ENCODE assay signal across 28 cellular contexts in genomic region chr12:102444093-102444492, GRCh38. TPM values are rescaled to one million over a fixed set of nuclear protein-coding genes. Genes with fewer than 3 reads are reported as not detected.
"Had no signal": no experiment of that assay in that cellular context is flagged by ENCODE, and none has a peak within 500 bp of the region (broad histone marks: within the 10 kb centered on the region; RNA-seq: fewer than 3 reads in every experiment).

No MANE protein-coding gene starts in this region.

- H3K27me3 ChIP-seq: colonic mucosa, esophagus muscularis mucosa, esophagus squamous epithelium, foreskin keratinocyte, gastrocnemius medialis, gastroesophageal sphincter, heart left ventricle had no signal

- H3K9me3 ChIP-seq: colonic mucosa, esophagus muscularis mucosa, esophagus squamous epithelium, gastrocnemius medialis, gastroesophageal sphincter had no signal

- FAIRE-seq: colon, endometrium, endothelial cell of umbilical vein, frontal cortex had no signal

- H3K4me3 ChIP-seq: colonic mucosa, coronary artery, dorsolateral prefrontal cortex, esophagus muscularis mucosa, esophagus squamous epithelium, gastrocnemius medialis, gastroesophageal sphincter, heart left ventricle, heart right ventricle had no signal

- H3K36me3 ChIP-seq: colonic mucosa, esophagus muscularis mucosa, esophagus squamous epithelium, gastrocnemius medialis, gastroesophageal sphincter, heart left ventricle, heart right ventricle had no signal

- H3K4me1 ChIP-seq: colonic mucosa, esophagus muscularis mucosa, foreskin keratinocyte had no signal

- DNase-seq: colonic mucosa; cortex of kidney; dermis blood vessel endothelial cell; dorsolateral prefrontal cortex; effector CD4-positive, alpha-beta T cell; effector CD8-positive, alpha-beta T cell; effector memory CD4-positive, alpha-beta T cell; effector memory CD8-positive, alpha-beta T cell; endodermal cell; erythroblast; esophagus squamous epithelium; foreskin fibroblast; foreskin keratinocyte; foreskin melanocyte; gastrocnemius medialis; glutamatergic neuron; head of caudate nucleus; heart left ventricle; heart right ventricle had no signal

- ATAC-seq: effector memory CD8-positive, alpha-beta T cell; esophagus mucosa; foreskin keratinocyte; gastrocnemius medialis; gastroesophageal sphincter; heart left ventricle; heart right ventricle had no signal

- H3K27ac ChIP-seq: colonic mucosa, coronary artery, dorsolateral prefrontal cortex, epithelial cell of prostate, esophagus muscularis mucosa, esophagus squamous epithelium, foreskin keratinocyte, gastrocnemius medialis, gastroesophageal sphincter, heart left ventricle, heart right ventricle had no signal

RNA-seq across cellular contexts. Expression of gene IGF1, which starts 36.3 kb away (rescaled TPM):
- total RNA-seq: endodermal cell, endothelial cell of umbilical vein, foreskin keratinocyte had no signal
- polyA plus RNA-seq: foreskin keratinocyte had no signal
